In the genomic region with DNA sequence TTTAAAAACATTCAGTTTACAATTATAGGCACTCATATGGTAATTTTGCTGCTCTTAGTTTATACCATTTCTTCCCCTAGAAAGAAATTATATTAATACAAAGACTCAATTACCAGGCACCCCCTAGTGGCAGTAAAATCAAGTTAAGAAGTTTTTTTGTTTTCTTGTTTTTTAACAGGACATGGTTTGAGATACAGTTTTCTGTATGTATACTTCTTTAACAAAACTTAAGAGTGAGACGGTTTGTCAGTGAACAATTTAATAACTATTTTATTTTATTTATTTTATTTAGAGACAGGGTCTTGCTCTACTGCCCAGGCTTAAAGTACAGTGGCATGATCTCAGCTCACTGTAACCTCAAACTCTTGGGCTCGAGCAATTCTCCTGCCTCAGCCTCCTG, we compare ENCODE assay signal across 8 cellular contexts.
DNase-seq lines count a peak whose midpoint lies in the region; ATAC-seq and TF ChIP-seq lines count a peak whose summit lies in the region.

No MANE protein-coding gene starts in this region.

- H2BK5ac ChIP-seq in neuronal stem cell (ENCODE audit: low read length) = no peak overlapping the region

- H4K91ac ChIP-seq in neuronal stem cell (ENCODE audit: low read depth, low read length, poor library complexity) = no peak overlapping the region

- no peak overlapping the region for H2AK5ac ChIP-seq in neuronal stem cell (ENCODE audit: low read depth, low read length)

- ATAC-seq in lower lobe of right lung (no peak), HG02588 (IDR thresholded peaks at IDR 0.05; ENCODE audit: unreplicated experiment) (no peak), left lobe of liver (no peak)

- intact Hi-C loops in lower lobe of right lung (cut with DNase I) = no loop called here

- H3K36me3 ChIP-seq in lower lobe of right lung (peaks cover 18% of the 10 kb centered on the region), neuronal stem cell (replicated peaks in 1 of 2; ENCODE audit: control insufficient read depth in 2 of 2, insufficient read depth in 2 of 2, low read length in 2 of 2) (peaks cover 0 to 20% of the 10 kb centered on the region in 2 donors)

- H3K79me1 ChIP-seq in neuronal stem cell (ENCODE audit: low read depth, low read length) = no peaks in the 10 kb centered on the region

- H2BK12ac ChIP-seq in neuronal stem cell (ENCODE audit: low read length) = no peak overlapping the region

- H4K8ac ChIP-seq in neuronal stem cell (ENCODE audit: low read depth, low read length) = no peak overlapping the region

- H2AFZ ChIP-seq in neuronal stem cell (ENCODE audit: low read length) = no peak overlapping the region

- no peaks in the 10 kb centered on the region for H3K27me3 ChIP-seq in lower lobe of right lung (ENCODE audit: low read depth)
- no peaks in the 10 kb centered on the region for H3K27me3 ChIP-seq in neuronal stem cell (ENCODE audit: control insufficient read depth in 3 of 3, insufficient read depth in 3 of 3, low read depth in 1 of 3, low read length in 3 of 3)

- TF ChIP-seq RAD21 in Ishikawa (IDR thresholded peaks at IDR 0.05; ENCODE audit: low read depth) = peak; percentile 8; the same call in 1 of the 2 replicates

- H3K27ac ChIP-seq in lower lobe of right lung = no peak overlapping the region
- H3K27ac ChIP-seq in neuronal stem cell (replicated peaks; ENCODE audit: low read length) = no peak overlapping the region

- TF ChIP-seq CTCF in lower lobe of right lung (IDR thresholded peaks at IDR 0.05) = peak; percentile 51

- H3K9ac ChIP-seq in neuronal stem cell (ENCODE audit: low read depth, low read length, poor library complexity) = no peak overlapping the region

- no peak overlapping the region for H3K14ac ChIP-seq in neuronal stem cell (ENCODE audit: low read length)

- no peak overlapping the region for H3K4me2 ChIP-seq in neuronal stem cell (ENCODE audit: insufficient read depth, low read length, poor library complexity, severe bottlenecking)

- H3K9me3 ChIP-seq in lower lobe of right lung (no peaks in the 10 kb centered on the region), neuronal stem cell (replicated peaks in 1 of 2; ENCODE audit: control insufficient read depth in 2 of 2, insufficient read depth in 1 of 2, low read depth in 1 of 2, low read length in 2 of 2) (no peaks in the 10 kb centered on the region)

- DNase-seq in COLO829 (ENCODE audit: low spot score) (peak; percentile 17), astrocyte of the hippocampus (ENCODE audit: low read depth, low spot score) (peak; percentile 39), lower lobe of right lung (no peak), left lobe of liver (ENCODE audit: low spot score) (no peak), neuronal stem cell (ENCODE audit: low spot score) (no peak)
- DNase-seq in activated CD4-positive, alpha-beta T cell treated with anti-CD3 and anti-CD28 coated beads for 1 hour = no peak

- no CpG with 5 or more reads among the region's 2 CpGs for WGBS in neuronal stem cell (ENCODE audit: extremely low coverage in 2 of 2, insufficient read length in 2 of 2, insufficient replicate concordance in 1 of 2), 2 donors

- H3K4me3 ChIP-seq in lower lobe of right lung = no peak overlapping the region
- no peak overlapping the region for H3K4me3 ChIP-seq in neuronal stem cell (ENCODE audit: low read length in 2 of 2)

- no peak overlapping the region for H3K23ac ChIP-seq in neuronal stem cell (ENCODE audit: low read depth, low read length, poor library complexity)

- H2BK15ac ChIP-seq in neuronal stem cell (ENCODE audit: low read length) = no peak overlapping the region

- H3K4ac ChIP-seq in neuronal stem cell (ENCODE audit: low read length) = no peak overlapping the region

- no peak overlapping the region for H3K18ac ChIP-seq in neuronal stem cell (ENCODE audit: low read length)

- TF ChIP-seq EP300 in Ishikawa (IDR thresholded peaks at IDR 0.05; ENCODE audit: borderline replicate concordance) = no peak

- H2BK120ac ChIP-seq in neuronal stem cell (ENCODE audit: low read depth, low read length) = no peak overlapping the region

- H3K4me1 ChIP-seq in lower lobe of right lung = peaks cover 4% of the 10 kb centered on the region
- no peaks in the 10 kb centered on the region for H3K4me1 ChIP-seq in neuronal stem cell (ENCODE audit: control insufficient read depth in 2 of 2, insufficient read depth in 1 of 2, low read depth in 1 of 2, low read length in 2 of 2)

TF ChIP-seq in Ishikawa, 13 proteins besides CTCF, POLR2A, EP300 and RAD21:
- TF ChIP-seq TCF12 (IDR thresholded peaks at IDR 0.05; ENCODE audit: low read depth) (no peak), TEAD4 (IDR thresholded peaks at IDR 0.05) (no peak), EGR1 (IDR thresholded peaks at IDR 0.05) (no peak), NFIC (IDR thresholded peaks at IDR 0.05) (no peak), YY1 (IDR thresholded peaks at IDR 0.05; ENCODE audit: low read depth) (no peak), TAF1 (IDR thresholded peaks at IDR 0.05; ENCODE audit: low read depth) (no peak), CEBPB (IDR thresholded peaks at IDR 0.05) (no peak), ZBTB7A (IDR thresholded peaks at IDR 0.05; ENCODE audit: low read depth) (no peak)
- TF ChIP-seq, protein P1, sequence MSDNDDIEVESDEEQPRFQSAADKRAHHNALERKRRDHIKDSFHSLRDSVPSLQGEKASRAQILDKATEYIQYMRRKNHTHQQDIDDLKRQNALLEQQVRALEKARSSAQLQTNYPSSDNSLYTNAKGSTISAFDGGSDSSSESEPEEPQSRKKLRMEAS (IDR thresholded peaks at IDR 0.05) = no peak
- TF ChIP-seq, protein P2, sequence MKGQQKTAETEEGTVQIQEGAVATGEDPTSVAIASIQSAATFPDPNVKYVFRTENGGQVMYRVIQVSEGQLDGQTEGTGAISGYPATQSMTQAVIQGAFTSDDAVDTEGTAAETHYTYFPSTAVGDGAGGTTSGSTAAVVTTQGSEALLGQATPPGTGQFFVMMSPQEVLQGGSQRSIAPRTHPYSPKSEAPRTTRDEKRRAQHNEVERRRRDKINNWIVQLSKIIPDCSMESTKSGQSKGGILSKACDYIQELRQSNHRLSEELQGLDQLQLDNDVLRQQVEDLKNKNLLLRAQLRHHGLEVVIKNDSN (IDR thresholded peaks at IDR 0.05) = no peak
- TF ChIP-seq, protein P3, sequence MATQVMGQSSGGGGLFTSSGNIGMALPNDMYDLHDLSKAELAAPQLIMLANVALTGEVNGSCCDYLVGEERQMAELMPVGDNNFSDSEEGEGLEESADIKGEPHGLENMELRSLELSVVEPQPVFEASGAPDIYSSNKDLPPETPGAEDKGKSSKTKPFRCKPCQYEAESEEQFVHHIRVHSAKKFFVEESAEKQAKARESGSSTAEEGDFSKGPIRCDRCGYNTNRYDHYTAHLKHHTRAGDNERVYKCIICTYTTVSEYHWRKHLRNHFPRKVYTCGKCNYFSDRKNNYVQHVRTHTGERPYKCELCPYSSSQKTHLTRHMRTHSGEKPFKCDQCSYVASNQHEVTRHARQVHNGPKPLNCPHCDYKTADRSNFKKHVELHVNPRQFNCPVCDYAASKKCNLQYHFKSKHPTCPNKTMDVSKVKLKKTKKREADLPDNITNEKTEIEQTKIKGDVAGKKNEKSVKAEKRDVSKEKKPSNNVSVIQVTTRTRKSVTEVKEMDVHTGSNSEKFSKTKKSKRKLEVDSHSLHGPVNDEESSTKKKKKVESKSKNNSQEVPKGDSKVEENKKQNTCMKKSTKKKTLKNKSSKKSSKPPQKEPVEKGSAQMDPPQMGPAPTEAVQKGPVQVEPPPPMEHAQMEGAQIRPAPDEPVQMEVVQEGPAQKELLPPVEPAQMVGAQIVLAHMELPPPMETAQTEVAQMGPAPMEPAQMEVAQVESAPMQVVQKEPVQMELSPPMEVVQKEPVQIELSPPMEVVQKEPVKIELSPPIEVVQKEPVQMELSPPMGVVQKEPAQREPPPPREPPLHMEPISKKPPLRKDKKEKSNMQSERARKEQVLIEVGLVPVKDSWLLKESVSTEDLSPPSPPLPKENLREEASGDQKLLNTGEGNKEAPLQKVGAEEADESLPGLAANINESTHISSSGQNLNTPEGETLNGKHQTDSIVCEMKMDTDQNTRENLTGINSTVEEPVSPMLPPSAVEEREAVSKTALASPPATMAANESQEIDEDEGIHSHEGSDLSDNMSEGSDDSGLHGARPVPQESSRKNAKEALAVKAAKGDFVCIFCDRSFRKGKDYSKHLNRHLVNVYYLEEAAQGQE (IDR thresholded peaks at IDR 0.05; ENCODE audit: low read depth) = no peak

Comparison
In these comparisons a context has a peak if more than half of its experiments do, and no peak if none do; other contexts are left out.
1. DNase-seq: peak in COLO829 (single experiment) and astrocyte of the hippocampus (single experiment); none in lower lobe of right lung (single experiment), left lobe of liver (single experiment), neuronal stem cell (single experiment) and activated CD4-positive, alpha-beta T cell treated with anti-CD3 and anti-CD28 coated beads for 1 hour (single experiment).